In the genomic region with DNA sequence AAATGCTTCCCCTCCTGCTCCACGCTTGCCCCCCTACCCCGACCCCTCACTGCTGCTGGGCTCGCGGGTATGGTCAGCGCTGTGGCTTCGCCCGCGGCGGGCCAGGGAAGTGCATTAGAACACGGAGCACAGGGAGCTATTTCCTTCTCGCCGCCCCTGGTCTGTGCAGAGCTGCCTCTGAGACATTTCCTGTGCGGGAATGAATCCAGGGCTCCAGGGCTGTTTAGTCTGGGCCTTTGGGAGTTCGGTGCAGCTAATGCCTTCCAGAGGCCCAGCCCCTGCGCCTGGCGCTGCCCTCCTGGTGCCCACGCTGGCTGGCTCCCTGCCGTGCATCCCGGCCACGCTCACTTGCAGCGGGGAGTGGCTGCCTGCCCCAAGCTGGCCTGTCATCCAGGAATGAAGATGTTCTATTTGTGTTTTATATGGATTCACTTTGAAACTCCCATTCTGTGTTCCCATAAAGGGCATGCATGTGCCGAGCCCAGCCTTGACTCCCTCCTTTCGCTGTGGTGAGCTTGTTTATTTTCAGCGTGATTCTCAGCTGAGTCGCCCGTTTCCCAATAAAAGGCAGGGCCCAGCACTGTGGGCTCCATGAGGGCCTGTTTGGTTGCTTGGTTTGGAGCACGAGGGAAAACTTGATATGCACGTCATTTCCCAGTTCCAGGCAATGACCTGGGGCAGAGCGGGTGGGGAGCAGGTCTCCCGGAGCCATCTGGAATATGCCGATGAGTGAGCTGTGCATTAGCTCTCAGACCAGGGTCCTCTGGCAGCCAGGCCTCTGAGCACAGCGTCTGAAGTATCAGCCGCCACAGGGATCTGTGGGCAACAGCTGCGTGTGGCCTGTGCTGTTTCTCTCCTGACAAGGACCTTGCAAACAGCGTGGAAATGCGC, we compare ENCODE assay signal across 8 cellular contexts. TPM values are rescaled to one million over a fixed set of nuclear protein-coding genes. Genes with fewer than 3 reads are reported as not detected.
A peak's percentile ranks its signal among the peaks of the same experiment; 100 is the strongest.
DNase-seq lines count a peak whose midpoint lies in the region; ATAC-seq and TF ChIP-seq lines count a peak whose summit lies in the region.
"Had no signal": no experiment of that assay in that cellular context is flagged by ENCODE, and none has a peak within 500 bp of the region (broad histone marks: within the 10 kb centered on the region; RNA-seq: fewer than 3 reads in every experiment).

No MANE protein-coding gene starts in this region.

- H3K4me1 ChIP-seq in urinary bladder (ENCODE audit: insufficient read depth) = no peaks in the 10 kb centered on the region

- H3K36me3 ChIP-seq in urinary bladder (ENCODE audit: insufficient read depth) = no peaks in the 10 kb centered on the region

- H3K4me3 ChIP-seq in lower leg skin (ENCODE audit: low read depth, poor library complexity, severe bottlenecking) = no peak overlapping the region
- H3K4me3 ChIP-seq in urinary bladder (ENCODE audit: low read depth, low read length) = no peak overlapping the region

- no peak for ATAC-seq in HG02885 (IDR thresholded peaks at IDR 0.05; ENCODE audit: poor library complexity, unreplicated experiment)
- no peak for ATAC-seq in GM19463 (IDR thresholded peaks at IDR 0.05; ENCODE audit: unreplicated experiment)
- no peak for ATAC-seq in HG03108 (IDR thresholded peaks at IDR 0.05; ENCODE audit: unreplicated experiment)

- intact Hi-C loops in lower leg skin (cut with DNase I; ENCODE audit: low total_unique reads) = no loop called here

- DNase-seq in M059J (ENCODE audit: low read depth) = peak; percentile 96
- DNase-seq in dedifferentiated amniotic fluid mesenchymal stem cell (ENCODE audit: extremely low spot score) = peak; percentile 89
- DNase-seq in lower leg skin (ENCODE audit: low spot score in 2 of 2) = peak; percentile 75 to 93

- peak overlapping the region; percentile 77 for H3K27ac ChIP-seq in urinary bladder (ENCODE audit: low read depth)

- TF ChIP-seq CTCF in lower leg skin (IDR thresholded peaks at IDR 0.05) = no peak

- TF ChIP-seq POLR2A in lower leg skin (IDR thresholded peaks at IDR 0.05) = no peak

- WGBS in lower leg skin, 2 donors = 48 to 54% methylated on average over 33 to 34 of the region's 36 CpGs
- WGBS in urinary bladder = 22% methylated on average over 36 of the region's 36 CpGs

RNA-seq across cellular contexts. Expression of a gene that starts 42.7 kb away (rescaled TPM):
- 1.9 and 2.5 TPM in 2 replicates for total RNA-seq in M059J (2014; rRNA removed; shearing (Covaris generic))
- total RNA-seq in lower leg skin (1 to 10 TPM; 1.9 to 7.4 (median 3.2) TPM), urinary bladder (3.6 TPM)
- polyA plus RNA-seq in urinary bladder = 12.6 TPM
- polyA plus RNA-seq: IgD-negative memory B cell had no signal
